Comparison of ENCODE assay signal across 12 cellular contexts in genomic region chr16:72013888-72014538, GRCh38. TPM values are rescaled to one million over a fixed set of nuclear protein-coding genes. Genes with fewer than 3 reads are reported as not detected.
DNase-seq lines count a peak whose midpoint lies in the region; ATAC-seq and TF ChIP-seq lines count a peak whose summit lies in the region.
"Had no signal": no experiment of that assay in that cellular context is flagged by ENCODE, and none has a peak within 500 bp of the region (broad histone marks: within the 10 kb centered on the region; RNA-seq: fewer than 3 reads in every experiment).

No MANE protein-coding gene starts in this region.

- CTCF ChIA-PET in activated CD4-positive, alpha-beta T cell treated with anti-CD3 and anti-CD28 coated beads, Interleukin-2, amount 10 ng/mL, durations not matched to agents 7 days and 5 days (lab: Charles Lee), result interaction anchor here (2.0 kb wide), 1 partner anchor 111 kb away, joined by 4 read pairs; no protein-coding TSS in a partner anchor

- intact Hi-C loops in adrenal gland (cut with DNase I) (loop anchor here in 1 of 2 donors (5.0 kb wide), 1 partner anchor 78 kb away; the partner anchor contains the start of genes DHX38 and TXNL4B), left lung (cut with DNase I) (loop anchor here in 1 of 2 donors (10.0 kb wide), 1 partner anchor 81 kb away; the partner anchor contains the start of genes DHX38 and TXNL4B)

- ATAC-seq in left lung, result no peak

- no peaks in the 10 kb centered on the region for H3K9me3 Mint-ChIP-seq in activated CD4-positive, alpha-beta T cell treated with anti-CD3 and anti-CD28 coated beads, Interleukin-2, amount 10 ng/mL, durations not matched to agents 7 days and 5 days
- H3K9me3 Mint-ChIP-seq in stimulated activated naive CD8-positive, alpha-beta T cell treated with anti-CD3 and anti-CD28 coated beads, Interleukin-15, Interleukin-2, amounts not matched to agents 100 ng/mL and 50 ng/mL, for 24 hours, result no peaks in the 10 kb centered on the region

- no peaks in the 10 kb centered on the region for H3K27me3 Mint-ChIP-seq in activated CD4-positive, alpha-beta T cell treated with anti-CD3 and anti-CD28 coated beads, Interleukin-2, amount 10 ng/mL, durations not matched to agents 7 days and 5 days
- H3K27me3 Mint-ChIP-seq in stimulated activated naive CD8-positive, alpha-beta T cell treated with anti-CD3 and anti-CD28 coated beads, Interleukin-15, Interleukin-2, amounts not matched to agents 100 ng/mL and 50 ng/mL, for 24 hours, result no peaks in the 10 kb centered on the region

- no peak overlapping the region for H3K27ac Mint-ChIP-seq in activated CD4-positive, alpha-beta T cell treated with anti-CD3 and anti-CD28 coated beads, Interleukin-2, amount 10 ng/mL, durations not matched to agents 7 days and 5 days
- peak overlapping the region; percentile 77 for H3K27ac Mint-ChIP-seq in stimulated activated naive CD8-positive, alpha-beta T cell treated with anti-CD3 and anti-CD28 coated beads, Interleukin-15, Interleukin-2, amounts not matched to agents 100 ng/mL and 50 ng/mL, for 24 hours

- TF ChIP-seq POLR2A in adrenal gland (IDR thresholded peaks at IDR 0.05), result no peak

- 30 to 63% (median 49%) methylated on average over 7 to 13 of the region's 13 CpGs for WGBS in adrenal gland, 4 donors

- POLR2A ChIA-PET in activated CD4-positive, alpha-beta T cell treated with anti-CD3 and anti-CD28 coated beads, Interleukin-2, amount 10 ng/mL, durations not matched to agents 7 days and 5 days (lab: Charles Lee), result no interaction called here

- no peaks in the 10 kb centered on the region for H3K36me3 ChIP-seq in adrenal gland (replicated peaks in 1 of 2)
- peaks cover 0 to 20% of the 10 kb centered on the region in 2 donors for H3K36me3 ChIP-seq in left lung
- H3K36me3 ChIP-seq in WERI-Rb-1, result peaks cover 28% of the 10 kb centered on the region

- H3K4me1 ChIP-seq in adrenal gland (replicated peaks in 1 of 2) (no peaks in the 10 kb centered on the region), left lung (peaks cover 0 to 41% of the 10 kb centered on the region in 2 donors)

- H3K4me3 Mint-ChIP-seq in activated CD4-positive, alpha-beta T cell treated with anti-CD3 and anti-CD28 coated beads, Interleukin-2, amount 10 ng/mL, durations not matched to agents 7 days and 5 days, result no peak overlapping the region
- H3K4me3 Mint-ChIP-seq in stimulated activated naive CD8-positive, alpha-beta T cell treated with anti-CD3 and anti-CD28 coated beads, Interleukin-15, Interleukin-2, amounts not matched to agents 100 ng/mL and 50 ng/mL, for 24 hours, result peak overlapping the region; percentile 14

- H3K27me3 ChIP-seq in adrenal gland (no peaks in the 10 kb centered on the region), left lung (no peaks in the 10 kb centered on the region), WERI-Rb-1 (ENCODE audit: insufficient read depth, low read depth, severe bottlenecking) (no peaks in the 10 kb centered on the region)

- H3K4me1 Mint-ChIP-seq in activated CD4-positive, alpha-beta T cell treated with anti-CD3 and anti-CD28 coated beads, Interleukin-2, amount 10 ng/mL, durations not matched to agents 7 days and 5 days, result peaks cover 13% of the 10 kb centered on the region
- peaks cover 45% of the 10 kb centered on the region for H3K4me1 Mint-ChIP-seq in stimulated activated naive CD8-positive, alpha-beta T cell treated with anti-CD3 and anti-CD28 coated beads, Interleukin-15, Interleukin-2, amounts not matched to agents 100 ng/mL and 50 ng/mL, for 24 hours (ENCODE audit: low read depth)

- TF ChIP-seq CTCF in adrenal gland (IDR thresholded peaks at IDR 0.05), result no peak
- TF ChIP-seq CTCF in left lung (IDR thresholded peaks at IDR 0.05), result no peak
- TF ChIP-seq CTCF in WERI-Rb-1 (IDR thresholded peaks at IDR 0.05; ENCODE audit: low read depth, low read length), result no peak

- peaks cover 8% of the 10 kb centered on the region for H3K36me3 Mint-ChIP-seq in activated CD4-positive, alpha-beta T cell treated with anti-CD3 and anti-CD28 coated beads, Interleukin-2, amount 10 ng/mL, durations not matched to agents 7 days and 5 days (ENCODE audit: low read depth)
- peaks cover 45% of the 10 kb centered on the region for H3K36me3 Mint-ChIP-seq in stimulated activated naive CD8-positive, alpha-beta T cell treated with anti-CD3 and anti-CD28 coated beads, Interleukin-15, Interleukin-2, amounts not matched to agents 100 ng/mL and 50 ng/mL, for 24 hours (ENCODE audit: low read depth)

- H3K9me3 ChIP-seq in adrenal gland (replicated peaks in 1 of 3), result no peaks in the 10 kb centered on the region
- no peaks in the 10 kb centered on the region for H3K9me3 ChIP-seq in left lung
- no peaks in the 10 kb centered on the region for H3K9me3 ChIP-seq in WERI-Rb-1 (ENCODE audit: severe bottlenecking)

- H3K4me3 ChIP-seq in adrenal gland, result no peak overlapping the region
- no peak overlapping the region for H3K4me3 ChIP-seq in left lung
- H3K4me3 ChIP-seq in WERI-Rb-1 (ENCODE audit: low read depth, low read length), result no peak overlapping the region

- peak overlapping the region in 2 of 5 donors; percentile 27 to 40 for H3K27ac ChIP-seq in adrenal gland
- H3K27ac ChIP-seq in left lung, result peak overlapping the region; percentile 13 to 20
- no peak overlapping the region for H3K27ac ChIP-seq in WERI-Rb-1

- peak; percentile 8 for DNase-seq in activated CD4-positive, alpha-beta T cell treated with anti-CD3 and anti-CD28 coated beads for 48 hours
- no peak for DNase-seq in activated CD4-positive, alpha-beta T cell treated with anti-CD3 and anti-CD28 coated beads, Interleukin-2, amount 10 ng/mL, durations not matched to agents 7 days and 5 days
- DNase-seq in adrenal gland (peak in 5 of 7 donors; percentile 16 to 61 (median 31)), left lung (no peak), WERI-Rb-1 (no peak), SIG-M5 (lab: John Stamatoyannopoulos, UW) (no peak), GOT3 (lab: John Stamatoyannopoulos, UW) (no peak)
- DNase-seq: NCI-H1092 had no signal

RNA-seq across cellular contexts. Expression of gene DHODH, which starts 5.5 kb away (rescaled TPM):
- total RNA-seq in activated CD4-positive, alpha-beta T cell treated with anti-CD3 and anti-CD28 coated beads, Interleukin-2, amount 10 ng/mL, durations not matched to agents 7 days and 5 days, result 10 to 100 TPM; 10.9 to 11.8 TPM
- total RNA-seq in adrenal gland, result 10 to 100 TPM in 1 of 8 donors, 1 to 10 TPM in 7; 1.9 to 10.8 (median 8.0) TPM
- polyA plus RNA-seq in adrenal gland, result 10 to 100 TPM in 1 of 3 donors, 1 to 10 TPM in 2; 3.9 to 11.3 (median 5.1) TPM
- 10 to 100 TPM in 1 of 2 donors, 1 to 10 TPM in 1; 5.4 to 13.2 TPM for total RNA-seq in left lung

RNA-seq across cellular contexts. Expression of gene PKD1L3, which starts 13.8 kb away (rescaled TPM):
- under 1 TPM; 0.12 to 0.17 TPM for total RNA-seq in activated CD4-positive, alpha-beta T cell treated with anti-CD3 and anti-CD28 coated beads, Interleukin-2, amount 10 ng/mL, durations not matched to agents 7 days and 5 days
- total RNA-seq in adrenal gland, result 1 to 10 TPM in 1 of 8 donors, under 1 TPM in 7; 0.11 to 2.8 (median 0.26) TPM
- polyA plus RNA-seq in adrenal gland, result under 1 TPM in 2 of 3 donors, not detected in 1; 0.02 to 0.03 TPM
- under 1 TPM; 0.05 to 0.17 TPM for total RNA-seq in left lung
- total RNA-seq: H1 had no signal

RNA-seq across cellular contexts. Expression of gene HP, which starts 40.3 kb away (rescaled TPM):
- not detected for total RNA-seq in activated CD4-positive, alpha-beta T cell treated with anti-CD3 and anti-CD28 coated beads, Interleukin-2, amount 10 ng/mL, durations not matched to agents 7 days and 5 days
- total RNA-seq in adrenal gland, result 100 to 1,000 TPM in 1 of 8 donors, 10 to 100 TPM in 3, 1 to 10 TPM in 4; 4.9 to 113 (median 9.8) TPM
- polyA plus RNA-seq in adrenal gland, result 10 to 100 TPM in 2 of 3 donors, 1 to 10 TPM in 1; 6.0 to 29.8 (median 18.3) TPM
- 100 to 1,000 TPM in 1 of 2 donors, 1 to 10 TPM in 1; 7.8 to 127 TPM for total RNA-seq in left lung
- total RNA-seq: dermis microvascular lymphatic vessel endothelial cell; H1; T-helper 2 cell treated with Interferon-gamma antibody and Interleukin-4, amounts not matched to agents 100 ng/mL and 5 ng/mL, for 36 hours had no signal
- polyA plus RNA-seq: H1 had no signal

RNA-seq across cellular contexts. Expression of gene HPR, which starts 49.0 kb away (rescaled TPM):
- not detected for total RNA-seq in activated CD4-positive, alpha-beta T cell treated with anti-CD3 and anti-CD28 coated beads, Interleukin-2, amount 10 ng/mL, durations not matched to agents 7 days and 5 days
- total RNA-seq in adrenal gland, result 1 to 10 TPM in 2 of 8 donors, under 1 TPM in 1, not detected in 5; 0.23 to 1.4 (median 1.3) TPM
- 1 to 10 TPM in 1 of 3 donors, under 1 TPM in 1, not detected in 1; 0.88 to 1.2 TPM for polyA plus RNA-seq in adrenal gland
- under 1 TPM in 1 of 2 donors, not detected in 1; 0.29 TPM for total RNA-seq in left lung
- total RNA-seq: dermis microvascular lymphatic vessel endothelial cell; H1; T-helper 2 cell treated with Interferon-gamma antibody and Interleukin-4, amounts not matched to agents 100 ng/mL and 5 ng/mL, for 36 hours had no signal

Comparison
In these comparisons a context has a peak if more than half of its experiments do, and no peak if none do; other contexts are left out.
1. DNase-seq: peak in activated CD4-positive, alpha-beta T cell treated with anti-CD3 and anti-CD28 coated beads for 48 hours (single experiment) and adrenal gland (5 of 7); none in activated CD4-positive, alpha-beta T cell treated with anti-CD3 and anti-CD28 coated beads, Interleukin-2, amount 10 ng/mL, durations not matched to agents 7 days and 5 days (single experiment), left lung (0 of 2), WERI-Rb-1 (single experiment), SIG-M5 (single experiment) and GOT3 (single experiment).
2. RNA of gene HP, which starts 40.3 kb away (total RNA-seq): 7.8 to 127 TPM in left lung and 4.9 to 113 TPM in adrenal gland; not detected in activated CD4-positive, alpha-beta T cell treated with anti-CD3 and anti-CD28 coated beads, Interleukin-2, amount 10 ng/mL, durations not matched to agents 7 days and 5 days; every median in the first group is over 4 times any median in the second.